In the genomic region with DNA sequence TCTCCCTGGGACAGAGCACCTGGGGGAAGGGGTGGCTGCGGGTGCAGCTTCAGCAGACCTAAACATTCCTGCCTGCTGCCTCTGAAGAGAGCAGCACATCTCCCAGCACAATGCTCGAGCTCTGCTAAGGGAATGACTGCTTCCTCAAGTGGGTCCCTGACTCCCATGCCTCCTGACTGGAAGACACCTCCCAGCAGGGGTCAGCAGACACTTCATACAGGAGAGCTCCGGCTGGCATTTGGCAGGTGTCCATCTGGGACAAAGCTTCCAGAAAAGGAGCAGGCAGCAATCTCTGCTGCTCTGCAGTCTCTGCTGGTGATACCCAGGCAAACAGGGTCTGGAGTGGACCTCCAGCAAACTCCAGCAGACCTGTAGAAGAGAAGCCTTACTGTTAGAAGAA, we compare ENCODE assay signal across 15 cellular contexts.
DNase-seq lines count a peak whose midpoint lies in the region; ATAC-seq lines count a peak whose summit lies in the region.
"Had no signal": no experiment of that assay in that cellular context is flagged by ENCODE, and none has a peak within 500 bp of the region (broad histone marks: within the 10 kb centered on the region; RNA-seq: fewer than 3 reads in every experiment).

No MANE protein-coding gene starts in this region.

- H3K36me3 Mint-ChIP-seq in T-cell, result no peaks in the 10 kb centered on the region

- H3K4me3 Mint-ChIP-seq in T-cell, result no peak overlapping the region
- H3K4me3 Mint-ChIP-seq: activated CD8-positive, alpha-beta T cell treated with anti-CD3 and anti-CD28 coated beads, Interleukin-2, amount 10 ng/mL, durations not matched to agents 7 days and 5 days had no signal

- CTCF ChIA-PET in T-cell (lab: Charles Lee), result interaction anchor here in 1 of 2 donors (0.6 kb wide), 1 partner anchor 1250 kb away, joined by 3 read pairs; no protein-coding TSS in a partner anchor

- H3K27ac Mint-ChIP-seq in T-cell, result no peak overlapping the region
- H3K27ac Mint-ChIP-seq: activated CD8-positive, alpha-beta T cell treated with anti-CD3 and anti-CD28 coated beads, Interleukin-2, amount 10 ng/mL, durations not matched to agents 7 days and 5 days had no signal

- POLR2A ChIA-PET in T-cell (lab: Charles Lee), result interaction anchor here in 1 of 2 donors (0.6 kb wide), 1 partner anchor 233 kb away, joined by 5 read pairs; no protein-coding TSS in a partner anchor

- DNase-seq in NCI-H1092 (lab: John Stamatoyannopoulos, UW) (peak; percentile 0), NCI-H1092 treated with DMSO at 0.1 percent for 48 hours (lab: John Stamatoyannopoulos, UW) (no peak), DMS53 treated with DMSO at 0.1 percent for 48 hours (lab: John Stamatoyannopoulos, UW; ENCODE audit: unreplicated experiment) (peak; percentile 4), RPMI7951 (ENCODE audit: low read depth) (peak; percentile 58), left kidney (ENCODE audit: low read depth, low spot score) (peak; percentile 6), T-cell (no peak)
- no peak for DNase-seq in activated T-cell treated with anti-CD3 and anti-CD28 coated beads, Interleukin-2, amount 50 U/mL, for 1 hour
- DNase-seq: activated CD8-positive, alpha-beta T cell treated with anti-CD3 and anti-CD28 coated beads, Interleukin-2, amount 10 ng/mL, durations not matched to agents 7 days and 5 days; activated effector memory CD4-positive, alpha-beta T cell treated with Interleukin-2 at 50 U/mL for 16 hours; IMR-90; NCI-H2107; stimulated activated CD4-positive, alpha-beta T cell treated with anti-CD3 and anti-CD28 coated beads, Interleukin-15, amount 100 ng/mL, for 24 hours had no signal

- ATAC-seq in HG03196 (IDR thresholded peaks at IDR 0.05; ENCODE audit: unreplicated experiment), result no peak
- ATAC-seq in T-cell (replicated peaks in 1 of 4), result no peak
- ATAC-seq: A549; activated CD8-positive, alpha-beta T cell treated with anti-CD3 and anti-CD28 coated beads, Interleukin-2, amount 10 ng/mL, durations not matched to agents 7 days and 5 days; GM12878 had no signal

- no peaks in the 10 kb centered on the region for H3K27me3 Mint-ChIP-seq in T-cell

- H3K9me3 Mint-ChIP-seq in T-cell, result peaks cover under 1 to 14% (median 9%) of the 10 kb centered on the region in 3 donors

- no peaks in the 10 kb centered on the region for H3K4me1 Mint-ChIP-seq in T-cell

Comparison
In these comparisons a context has a peak if more than half of its experiments do, and no peak if none do; other contexts are left out.
1. DNase-seq: peak in NCI-H1092 (single experiment), DMS53 treated with DMSO at 0.1 percent for 48 hours (single experiment), RPMI7951 (single experiment) and left kidney (single experiment); none in NCI-H1092 treated with DMSO at 0.1 percent for 48 hours (single experiment), activated T-cell treated with anti-CD3 and anti-CD28 coated beads, Interleukin-2, amount 50 U/mL, for 1 hour (single experiment) and T-cell (0 of 34).